ENCODE assay signal across 28 cellular contexts in the genomic region with DNA sequence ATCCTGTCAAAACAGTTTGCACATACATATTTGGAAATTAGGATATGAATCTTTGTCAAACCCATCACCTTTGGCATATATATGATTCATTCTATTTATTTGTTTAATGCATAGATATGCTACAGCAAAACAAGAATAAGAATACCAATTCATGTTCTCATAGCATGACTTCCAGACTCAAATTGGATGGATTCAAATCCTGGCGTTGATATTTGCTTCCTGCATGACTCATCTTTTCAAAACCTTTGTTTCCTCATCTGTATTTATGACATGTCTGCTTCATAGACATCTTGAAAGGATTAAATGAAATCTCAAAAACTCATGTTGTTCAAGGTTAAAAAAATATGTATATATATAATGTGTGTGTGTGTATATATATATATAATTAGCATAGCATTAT.
DNase-seq lines count a peak whose midpoint lies in the region; ATAC-seq, FAIRE-seq and TF ChIP-seq lines count a peak whose summit lies in the region.
"Had no signal": no experiment of that assay in that cellular context is flagged by ENCODE, and none has a peak within 500 bp of the region (broad histone marks: within the 10 kb centered on the region; RNA-seq: fewer than 3 reads in every experiment).

No MANE protein-coding gene starts in this region.

- H3K4me1 Mint-ChIP-seq in CD4-positive, alpha-beta memory T cell = peaks cover 0 to 3% (median under 1%) of the 10 kb centered on the region in 4 donors

- no peak for TF ChIP-seq CTCF in AG10803 (conservative IDR thresholded peaks at IDR 0.05; ENCODE audit: low read length)
- TF ChIP-seq CTCF in K562 (IDR thresholded peaks at IDR 0.05 in 2 of 3, conservative IDR thresholded peaks at IDR 0.05 in 1 of 3; ENCODE audit: insufficient read depth in 2 of 3, low read depth in 1 of 3, low read length in 3 of 3) = no peak
- no peak for TF ChIP-seq CTCF in fibroblast of pulmonary artery (IDR thresholded peaks at IDR 0.05; ENCODE audit: low read length, missing control alignments)

- H3K36me3 ChIP-seq in K562 (ENCODE audit: control insufficient read depth, insufficient read depth, low read length) = no peaks in the 10 kb centered on the region
- H3K36me3 ChIP-seq in CD4-positive, alpha-beta memory T cell (ENCODE audit: insufficient read depth, low read length) = no peaks in the 10 kb centered on the region
- H3K36me3 ChIP-seq: adrenal gland, thoracic aorta, vagina had no signal

- TF ChIP-seq RAD21 in K562 (CRISPR knock-in tag; conservative IDR thresholded peaks at IDR 0.05 in 1 of 2, IDR thresholded peaks at IDR 0.05 in 1 of 2) = no peak

- H3K9me1 ChIP-seq in K562 (ENCODE audit: control insufficient read depth, insufficient read depth, low read length) = no peaks in the 10 kb centered on the region

- H3K9me3 Mint-ChIP-seq in CD4-positive, alpha-beta memory T cell = peaks cover 0 to 3% (median 0%) of the 10 kb centered on the region in 8 donors
- H3K9me3 Mint-ChIP-seq: activated CD8-positive, alpha-beta T cell treated with anti-CD3 and anti-CD28 coated beads for 36 hours; T-helper 2 cell treated with Interferon-gamma antibody and Interleukin-4, amounts not matched to agents 5 μg/mL and 100 μg/mL, for 36 hours had no signal

- H3K4me3 ChIP-seq in AG10803 (ENCODE audit: low read length) = no peak overlapping the region
- H3K4me3 ChIP-seq in K562 = no peak overlapping the region
- no peak overlapping the region for H3K4me3 ChIP-seq in fibroblast of pulmonary artery (replicated peaks; ENCODE audit: low read depth, low read length)
- no peak overlapping the region for H3K4me3 ChIP-seq in CD4-positive, alpha-beta memory T cell (ENCODE audit: low read length in 2 of 2)
- H3K4me3 ChIP-seq: adrenal gland, dorsolateral prefrontal cortex, SK-N-MC, smooth muscle cell, thoracic aorta, vagina had no signal

- no peak overlapping the region for H3K9ac ChIP-seq in K562 (ENCODE audit: insufficient read depth in 1 of 2, low read depth in 2 of 2, low read length in 2 of 2)

- no peak overlapping the region for H3K27ac ChIP-seq in K562 (ENCODE audit: extremely low read depth, low read depth, low read length)
- no peak overlapping the region for H3K27ac ChIP-seq in CD4-positive, alpha-beta memory T cell (ENCODE audit: low read depth, low read length)
- H3K27ac ChIP-seq: adrenal gland, dorsolateral prefrontal cortex, SK-N-MC, thoracic aorta, vagina had no signal

- peak; percentile 45 for DNase-seq in AG10803 (ENCODE audit: low read depth)
- peak; percentile 14 for DNase-seq in HT1080 (ENCODE audit: low read depth)
- no peak for DNase-seq in K562 (ENCODE audit: extremely low read depth in 1 of 4, low spot score in 3 of 4)
- peak; percentile 57 for DNase-seq in fibroblast of pulmonary artery (ENCODE audit: low read depth)
- no peak for DNase-seq in frontal cortex (ENCODE audit: low spot score in 2 of 2)
- no peak for DNase-seq in HUDEP-2 (lab: John Stamatoyannopoulos, UW; ENCODE audit: unreplicated experiment in 76 of 76)
- no peak for DNase-seq in CD4-positive, alpha-beta memory T cell
- DNase-seq: activated CD8-positive, alpha-beta T cell treated with anti-CD3 and anti-CD28 coated beads for 36 hours; activated T-cell treated with anti-CD3 and anti-CD28 coated beads for 4 hours; adrenal gland; C1 segment of cervical spinal cord; caudate nucleus; dorsolateral prefrontal cortex; left colon; naive thymus-derived CD4-positive, alpha-beta T cell; NCI-H1417; occipital lobe; RPMI8226; stimulated activated CD4-positive, alpha-beta T cell treated with anti-CD3 and anti-CD28 coated beads, Interleukin-2, amount 100 ng/mL, for 48 hours; stimulated activated naive CD4-positive, alpha-beta T cell had no signal

- no peak for TF ChIP-seq EP300 in K562 (IDR thresholded peaks at IDR 0.05; ENCODE audit: low read length)

- peaks cover 7 to 28% of the 10 kb centered on the region in 2 donors for H3K36me3 Mint-ChIP-seq in CD4-positive, alpha-beta memory T cell

- intact Hi-C loops in K562 (cut with micrococcal nuclease) = no loop called here
- intact Hi-C loops in CD4-positive, alpha-beta memory T cell (cut with micrococcal nuclease) = no loop called here

- no peak for FAIRE-seq in K562 (lab: Jason Lieb, UNC)
- no peak for FAIRE-seq in frontal cortex (lab: Jason Lieb, UNC)
- FAIRE-seq: G401.6 had no signal

- H3K4me2 ChIP-seq in K562 (ENCODE audit: insufficient read depth, low read length) = no peak overlapping the region

- no peaks in the 10 kb centered on the region for H3K9me3 ChIP-seq in K562 (replicated peaks; ENCODE audit: control insufficient read depth, insufficient read depth, low read depth, low read length)
- no peaks in the 10 kb centered on the region for H3K9me3 ChIP-seq in CD4-positive, alpha-beta memory T cell (ENCODE audit: control insufficient read depth in 1 of 2, low read length in 2 of 2)
- H3K9me3 ChIP-seq: adrenal gland, thoracic aorta, vagina had no signal

- H3K27me3 Mint-ChIP-seq in CD4-positive, alpha-beta memory T cell = no peaks in the 10 kb centered on the region
- H3K27me3 Mint-ChIP-seq: activated CD8-positive, alpha-beta T cell treated with anti-CD3 and anti-CD28 coated beads for 36 hours; naive thymus-derived CD4-positive, alpha-beta T cell had no signal

- H3K4me3 Mint-ChIP-seq in CD4-positive, alpha-beta memory T cell = no peak overlapping the region
- H3K4me3 Mint-ChIP-seq: activated CD8-positive, alpha-beta T cell treated with anti-CD3 and anti-CD28 coated beads for 36 hours; naive thymus-derived CD4-positive, alpha-beta T cell; T-helper 2 cell treated with Interferon-gamma antibody and Interleukin-4, amounts not matched to agents 5 μg/mL and 100 μg/mL, for 36 hours; WTC11 had no signal

- no TSS peak for BruUV-seq in K562 (replicated peaks; lab: Mats Ljungman, UMichigan)

- in situ Hi-C loops in K562 (cut with MboI) = no loop called here

- POLR2A ChIA-PET in K562 (lab: Yijun Ruan, JAX) = no interaction called here
- POLR2A ChIA-PET in CD4-positive, alpha-beta memory T cell (lab: Charles Lee; ENCODE audit: partially characterized antibody) = no interaction called here

- 5% methylated on average over 1 of the region's 1 CpG for WGBS in K562 (ENCODE audit: insufficient coverage, low coverage, missing lambda C conversion rate)

- no peaks in the 10 kb centered on the region for H3K4me1 ChIP-seq in K562 (replicated peaks in 1 of 2; ENCODE audit: control insufficient read depth in 2 of 2, insufficient read depth in 2 of 2, low read length in 2 of 2)
- no peaks in the 10 kb centered on the region for H3K4me1 ChIP-seq in CD4-positive, alpha-beta memory T cell (ENCODE audit: insufficient read depth, low read length)
- H3K4me1 ChIP-seq: adrenal gland, vagina had no signal

- H3K27ac Mint-ChIP-seq in CD4-positive, alpha-beta memory T cell = no peak overlapping the region
- H3K27ac Mint-ChIP-seq: activated CD8-positive, alpha-beta T cell treated with anti-CD3 and anti-CD28 coated beads for 36 hours; T-helper 2 cell treated with Interferon-gamma antibody and Interleukin-4, amounts not matched to agents 5 μg/mL and 100 μg/mL, for 36 hours had no signal

- ATAC-seq in K562 = no peak
- ATAC-seq in HG03442 (IDR thresholded peaks at IDR 0.05; ENCODE audit: unreplicated experiment) = no peak
- ATAC-seq: activated CD8-positive, alpha-beta T cell treated with anti-CD3 and anti-CD28 coated beads for 36 hours; left colon; naive thymus-derived CD4-positive, alpha-beta T cell; WTC11 had no signal

- CTCF ChIA-PET in K562 (lab: Yijun Ruan, JAX; ENCODE audit: low intra/inter-chr PET ratio) = no interaction called here
- CTCF ChIA-PET in CD4-positive, alpha-beta memory T cell (lab: Charles Lee; ENCODE audit: partially characterized antibody) = no interaction called here

- no peaks in the 10 kb centered on the region for H3K79me2 ChIP-seq in K562 (ENCODE audit: control insufficient read depth, insufficient read depth, low read length)

- H2AFZ ChIP-seq in K562 (ENCODE audit: low read depth, low read length) = no peak overlapping the region

- TF ChIP-seq POLR2A in K562 (conservative IDR thresholded peaks at IDR 0.05) = no peak

- no peaks in the 10 kb centered on the region for H4K20me1 ChIP-seq in K562 (replicated peaks; ENCODE audit: control insufficient read depth, insufficient read depth, low read length)

- H3K27me3 ChIP-seq in K562 (ENCODE audit: control insufficient read depth in 2 of 2, insufficient read depth in 2 of 2, low read length in 2 of 2) = no peaks in the 10 kb centered on the region
- H3K27me3 ChIP-seq in CD4-positive, alpha-beta memory T cell (ENCODE audit: insufficient read depth, low read length) = no peaks in the 10 kb centered on the region
- H3K27me3 ChIP-seq: adrenal gland, dorsolateral prefrontal cortex, vagina had no signal

TF ChIP-seq in K562, 482 proteins besides CTCF, POLR2A, EP300 and RAD21:
- TF ChIP-seq, protein P1, sequence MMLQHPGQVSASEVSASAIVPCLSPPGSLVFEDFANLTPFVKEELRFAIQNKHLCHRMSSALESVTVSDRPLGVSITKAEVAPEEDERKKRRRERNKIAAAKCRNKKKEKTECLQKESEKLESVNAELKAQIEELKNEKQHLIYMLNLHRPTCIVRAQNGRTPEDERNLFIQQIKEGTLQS (IDR thresholded peaks at IDR 0.05) = peak; percentile 48; the same call in 1 of the 2 replicates
- TF ChIP-seq, protein P1 (CRISPR knock-in tag; conservative IDR thresholded peaks at IDR 0.05) = no peak
- no peak for TF ChIP-seq HNRNPLL (IDR thresholded peaks at IDR 0.05; ENCODE audit: low read depth, low read length, poor library complexity, severe bottlenecking)

Comparison
In these comparisons a context has a peak if more than half of its experiments do, and no peak if none do; other contexts are left out.
1. DNase-seq: peak in AG10803 (single experiment), HT1080 (single experiment) and fibroblast of pulmonary artery (single experiment); none in K562 (0 of 4), frontal cortex (0 of 2), HUDEP-2 (0 of 76) and CD4-positive, alpha-beta memory T cell (0 of 5).